In genomic region chr5:76403713-76403962, GRCh38 we compare ENCODE assay signal across 8 cellular contexts. TPM values are rescaled to one million over a fixed set of nuclear protein-coding genes. Genes with fewer than 3 reads are reported as not detected.
DNase-seq lines count a peak whose midpoint lies in the region; TF ChIP-seq lines count a peak whose summit lies in the region.

No MANE protein-coding gene starts in this region.

- no peaks in the 10 kb centered on the region for H3K36me3 Mint-ChIP-seq in osteocyte (ENCODE audit: unreplicated experiment)

- H3F3A ChIP-seq in OCI-LY1 (ENCODE audit: insufficient read depth, low read length): no peaks in the 10 kb centered on the region

- WGBS in esophagus, 2 donors: 0 to 1% methylated on average over 17 to 19 of the region's 19 CpGs

- peak overlapping the region; percentile 64 for H3K4me3 ChIP-seq in OCI-LY1 (ENCODE audit: low read depth, low read length, poor library complexity, severe bottlenecking)
- peak overlapping the region; percentile 53 to 68 for H3K4me3 ChIP-seq in esophagus (ENCODE audit: low read depth in 1 of 2, low read length in 2 of 2)

- no peaks in the 10 kb centered on the region for H3K27me3 ChIP-seq in OCI-LY1 (ENCODE audit: insufficient read depth, low read length)
- H3K27me3 ChIP-seq in esophagus (ENCODE audit: control insufficient read depth in 1 of 2, insufficient read depth in 2 of 2, low read length in 2 of 2): no peaks in the 10 kb centered on the region

- H4K20me1 ChIP-seq in OCI-LY1 (ENCODE audit: insufficient read depth, low read length): no peaks in the 10 kb centered on the region

- no peaks in the 10 kb centered on the region for H3K79me2 ChIP-seq in OCI-LY1 (ENCODE audit: insufficient read depth, low read length)

- no peak for DNase-seq in osteocyte (ENCODE audit: extremely low spot score, unreplicated experiment)
- DNase-seq in NCI-H187 (lab: John Stamatoyannopoulos, UW): no peak
- no peak for DNase-seq in cerebellar nuclear complex (lab: John Stamatoyannopoulos, UW)
- no peak for DNase-seq in dedifferentiated amniotic fluid mesenchymal stem cell (ENCODE audit: extremely low spot score)
- no peak for DNase-seq in epidermal melanocyte (ENCODE audit: insufficient read length, low spot score)

- H3K9me3 ChIP-seq in ES-I3 (ENCODE audit: control insufficient read depth, insufficient read depth, low read length) (no peaks in the 10 kb centered on the region), OCI-LY1 (ENCODE audit: low read length) (no peaks in the 10 kb centered on the region), esophagus (ENCODE audit: control insufficient read depth in 2 of 2, insufficient read depth in 1 of 2, low read depth in 1 of 2, low read length in 1 of 2) (no peaks in the 10 kb centered on the region)

- H3K36me3 ChIP-seq in ES-I3 (ENCODE audit: insufficient read depth, low read length) (no peaks in the 10 kb centered on the region), OCI-LY1 (ENCODE audit: insufficient read depth, low read length) (no peaks in the 10 kb centered on the region), esophagus (ENCODE audit: control insufficient read depth in 2 of 2, insufficient read depth in 2 of 2, low read length in 1 of 2) (no peaks in the 10 kb centered on the region)

- peak; percentile 51 for TF ChIP-seq CTCF in OCI-LY1 (IDR thresholded peaks at IDR 0.05; ENCODE audit: low read length)
- peak; percentile 50 for TF ChIP-seq CTCF in osteocyte (IDR thresholded peaks at IDR 0.05)

- peak overlapping the region; percentile 78 for H3K4me2 ChIP-seq in OCI-LY1 (ENCODE audit: low read length)

- H3K27me3 Mint-ChIP-seq in osteocyte (ENCODE audit: unreplicated experiment): peaks cover 24% of the 10 kb centered on the region

- no peak overlapping the region for H3K27ac Mint-ChIP-seq in osteocyte (ENCODE audit: unreplicated experiment)

- H3K27ac ChIP-seq in OCI-LY1 (ENCODE audit: low read depth, low read length, poor library complexity, severe bottlenecking) (peak overlapping the region; percentile 67), esophagus (ENCODE audit: low read depth in 2 of 2, low read length in 1 of 2) (peak overlapping the region; percentile 36 to 52)

- H3K4me1 ChIP-seq in ES-I3 (ENCODE audit: insufficient read depth, low read length) (peaks cover 14% of the 10 kb centered on the region), OCI-LY1 (ENCODE audit: insufficient read depth, low read length, severe bottlenecking) (peaks cover 59% of the 10 kb centered on the region), esophagus (ENCODE audit: control insufficient read depth in 2 of 2, insufficient read depth in 2 of 2, low read length in 1 of 2) (peaks cover 3% of the 10 kb centered on the region in 2 donors)

- H2AFZ ChIP-seq in OCI-LY1 (ENCODE audit: low read length): no peak overlapping the region

- no peaks in the 10 kb centered on the region for H3K9me2 ChIP-seq in OCI-LY1 (ENCODE audit: low read depth, low read length)

- H3K4me3 Mint-ChIP-seq in osteocyte (ENCODE audit: unreplicated experiment): peak overlapping the region; percentile 96

- H3K9me3 Mint-ChIP-seq in osteocyte (ENCODE audit: unreplicated experiment): no peaks in the 10 kb centered on the region

- H3K4me1 Mint-ChIP-seq in osteocyte (ENCODE audit: unreplicated experiment): peaks cover 10% of the 10 kb centered on the region

- peak overlapping the region; percentile 92 for H3K9ac ChIP-seq in ES-I3 (ENCODE audit: low read depth, low read length)
- peak overlapping the region; percentile 58 for H3K9ac ChIP-seq in OCI-LY1 (ENCODE audit: low read length)

RNA-seq across cellular contexts. Expression of gene IQGAP2, which starts 0.6 kb away (rescaled TPM):
- polyA plus RNA-seq in esophagus: 1 to 10 TPM; 1.4 to 2.0 TPM
- 8.8 and 11.8 TPM in 2 replicates for total RNA-seq in osteocyte
